In the genomic region with DNA sequence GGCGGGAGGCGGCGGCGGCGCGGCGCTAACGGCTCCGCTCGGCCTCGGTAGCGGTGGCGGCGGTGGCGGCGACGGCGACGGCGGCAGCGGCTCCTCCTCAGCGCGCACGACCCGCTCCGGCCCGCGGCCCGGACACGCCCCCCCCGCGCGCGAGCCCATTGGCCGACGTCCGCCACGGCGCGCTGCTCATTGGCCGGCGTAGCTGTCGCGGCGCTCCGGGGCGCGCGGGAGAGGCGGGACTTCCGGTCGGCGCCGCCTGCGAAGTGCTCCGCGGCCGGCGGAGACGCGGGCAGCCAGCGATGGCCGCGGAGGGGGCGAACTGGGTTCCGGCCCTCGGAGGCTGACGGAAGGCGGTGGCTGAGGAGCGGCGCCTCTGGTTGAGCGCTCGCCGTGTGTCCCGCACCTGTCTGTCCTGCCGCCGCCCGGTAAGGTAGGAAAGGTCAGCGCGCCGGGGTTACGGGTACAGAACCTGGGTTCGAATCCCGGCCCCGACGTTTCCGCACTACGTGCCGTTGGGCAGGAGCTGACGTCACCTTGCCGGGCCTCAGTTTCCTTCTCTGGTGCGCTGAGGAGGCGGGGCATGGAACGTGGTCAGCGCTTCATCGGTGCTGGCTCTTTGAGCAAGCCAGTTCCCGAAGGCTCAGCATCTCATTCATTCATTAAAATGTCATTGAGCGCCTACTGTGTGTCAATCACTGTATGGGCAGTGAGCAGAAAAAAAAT, we compare ENCODE assay signal across 8 cellular contexts. TPM values are rescaled to one million over a fixed set of nuclear protein-coding genes. Genes with fewer than 3 reads are reported as not detected.
DNase-seq lines count a peak whose midpoint lies in the region; ATAC-seq and TF ChIP-seq lines count a peak whose summit lies in the region.

Gene ELAVL1 (minus strand): TSS at position 108 of the 723 bp plus-strand sequence. CDS start 13,826 bp downstream, outside the sequence.

- peaks cover 32% of the 10 kb centered on the region for H3K79me2 ChIP-seq in trophoblast cell (ENCODE audit: control insufficient read depth, insufficient read depth, low read length, poor library complexity)

- H3K4me1 ChIP-seq in trophoblast cell (ENCODE audit: control insufficient read depth in 1 of 2, insufficient read depth in 2 of 2, low read length in 2 of 2) (peaks cover 11 to 18% of the 10 kb centered on the region in 2 experiments), tibial artery (peaks cover 0 to 45% (median 35%) of the 10 kb centered on the region in 4 donors)

- peak within 1 kb of the TSS; percentile 60 for H2AFZ ChIP-seq in trophoblast cell (ENCODE audit: insufficient read depth, low read length, poor library complexity)

- peak within 1 kb of the TSS; percentile 94 for H3K4ac ChIP-seq in trophoblast cell (ENCODE audit: low read depth, low read length)

- no peak within 1 kb of the TSS for H2AK5ac ChIP-seq in trophoblast cell (ENCODE audit: low read length)

- DNase-seq in GF-D8 (lab: John Stamatoyannopoulos, UW): peak; percentile 59
- peak; percentile 96 for DNase-seq in HEK293T (ENCODE audit: extremely low spot score)
- DNase-seq in NCI-H1048 (lab: John Stamatoyannopoulos, UW): peak; percentile 81
- DNase-seq in SW 1271 (lab: John Stamatoyannopoulos, UW): peak; percentile 56 to 78
- peak; percentile 97 for DNase-seq in activated naive CD8-positive, alpha-beta T cell treated with anti-CD3 and anti-CD28 coated beads, Interleukin-2, amount 10 ng/mL, durations not matched to agents 7 days and 5 days
- DNase-seq in Right ventricle myocardium superior: peak; percentile 95
- DNase-seq in trophoblast cell: peak; percentile 90 to 96
- DNase-seq in tibial artery: peak; percentile 82 to 93

- H3K18ac ChIP-seq in trophoblast cell (ENCODE audit: low read length): peak within 1 kb of the TSS; percentile 36

- H3K27me3 ChIP-seq in trophoblast cell (ENCODE audit: insufficient read depth, low read length): no peaks in the 10 kb centered on the region
- H3K27me3 ChIP-seq in tibial artery: no peaks in the 10 kb centered on the region

- peak within 1 kb of the TSS; percentile 92 for H3K27ac Mint-ChIP-seq in activated naive CD8-positive, alpha-beta T cell treated with anti-CD3 and anti-CD28 coated beads, Interleukin-2, amount 10 ng/mL, durations not matched to agents 7 days and 5 days

- peak within 1 kb of the TSS; percentile 61 for H3K4me2 ChIP-seq in trophoblast cell (ENCODE audit: low read length)

- H3K4me3 ChIP-seq in trophoblast cell (ENCODE audit: low read depth, low read length) (peak within 1 kb of the TSS; percentile 94), tibial artery (peak within 1 kb of the TSS; percentile 92 to 94)

- H3K9me3 ChIP-seq in trophoblast cell (ENCODE audit: insufficient read depth, low read depth, low read length) (no peaks in the 10 kb centered on the region), tibial artery (no peaks in the 10 kb centered on the region)

- peaks cover 33% of the 10 kb centered on the region for H3K4me1 Mint-ChIP-seq in activated naive CD8-positive, alpha-beta T cell treated with anti-CD3 and anti-CD28 coated beads, Interleukin-2, amount 10 ng/mL, durations not matched to agents 7 days and 5 days

- peaks cover 8% of the 10 kb centered on the region for H3K79me1 ChIP-seq in trophoblast cell (ENCODE audit: low read length)

- H4K12ac ChIP-seq in trophoblast cell (ENCODE audit: low read depth, low read length): peak within 1 kb of the TSS; percentile 6

- peak within 1 kb of the TSS; percentile 47 for H3K14ac ChIP-seq in trophoblast cell (ENCODE audit: low read length)

- no peaks in the 10 kb centered on the region for H3K9me3 Mint-ChIP-seq in activated naive CD8-positive, alpha-beta T cell treated with anti-CD3 and anti-CD28 coated beads, Interleukin-2, amount 10 ng/mL, durations not matched to agents 7 days and 5 days

- H3K27ac ChIP-seq in trophoblast cell (ENCODE audit: low read depth, low read length) (peak within 1 kb of the TSS; percentile 36), tibial artery (peak within 1 kb of the TSS; percentile 84 to 92)

- POLR2A ChIA-PET in HEK293T (lab: Yijun Ruan, JAX): interaction anchor here (0.5 to 1.9 kb wide), 10 partner anchors 9 to 248 kb away, joined by 3 to 12 read pairs (median 3); partner anchors contain the start of gene TIMM44
- POLR2A ChIA-PET in activated naive CD8-positive, alpha-beta T cell treated with anti-CD3 and anti-CD28 coated beads, Interleukin-2, amount 10 ng/mL, durations not matched to agents 7 days and 5 days (lab: Charles Lee): interaction anchor here (0.6 to 1.9 kb wide), 5 partner anchors 10 to 262 kb away, joined by 3 to 8 read pairs (median 3); partner anchors contain the start of genes MAP2K7 and TIMM44

- TF ChIP-seq CTCF in tibial artery (IDR thresholded peaks at IDR 0.05): no peak

- peak within 1 kb of the TSS; percentile 34 for H2BK120ac ChIP-seq in trophoblast cell (ENCODE audit: insufficient read depth, low read length, poor library complexity)

- H2BK12ac ChIP-seq in trophoblast cell (ENCODE audit: low read length): no peak within 1 kb of the TSS

- peak within 1 kb of the TSS; percentile 97 for H3K4me3 Mint-ChIP-seq in activated naive CD8-positive, alpha-beta T cell treated with anti-CD3 and anti-CD28 coated beads, Interleukin-2, amount 10 ng/mL, durations not matched to agents 7 days and 5 days

- peak within 1 kb of the TSS; percentile 63 for H2BK5ac ChIP-seq in trophoblast cell (ENCODE audit: low read depth, low read length, poor library complexity)

- peak; percentile 91 for ATAC-seq in activated naive CD8-positive, alpha-beta T cell treated with anti-CD3 and anti-CD28 coated beads, Interleukin-2, amount 10 ng/mL, durations not matched to agents 7 days and 5 days (ENCODE audit: low read depth)
- peak; percentile 95 for ATAC-seq in Right ventricle myocardium superior (ENCODE audit: poor library complexity)

- peak within 1 kb of the TSS; percentile 65 for H4K91ac ChIP-seq in trophoblast cell (ENCODE audit: low read depth, low read length)

- peak within 1 kb of the TSS; percentile 87 for H3K9ac ChIP-seq in trophoblast cell (ENCODE audit: low read length)

- CTCF ChIA-PET in HEK293T (lab: Yijun Ruan, JAX): interaction anchor here (0.7 kb wide), 1 partner anchor 21 kb away, joined by 5 read pairs; no protein-coding TSS in a partner anchor

- H3K36me3 ChIP-seq in trophoblast cell (ENCODE audit: control insufficient read depth in 1 of 2, insufficient read depth in 2 of 2, low read length in 2 of 2) (peaks cover 4 to 7% of the 10 kb centered on the region in 2 experiments), tibial artery (no peaks in the 10 kb centered on the region)

- no peak within 1 kb of the TSS for H3K23ac ChIP-seq in trophoblast cell (ENCODE audit: low read length)

- intact Hi-C loops in Right ventricle myocardium superior (cut with DNase I) (no loop called here), tibial artery (cut with DNase I; ENCODE audit: low total_unique reads) (loop anchor here (10.0 kb wide), 1 partner anchor 61 kb away; the partner anchor contains the start of gene TIMM44)

- H3K27me3 Mint-ChIP-seq in activated naive CD8-positive, alpha-beta T cell treated with anti-CD3 and anti-CD28 coated beads, Interleukin-2, amount 10 ng/mL, durations not matched to agents 7 days and 5 days: no peaks in the 10 kb centered on the region

- H3K36me3 Mint-ChIP-seq in activated naive CD8-positive, alpha-beta T cell treated with anti-CD3 and anti-CD28 coated beads, Interleukin-2, amount 10 ng/mL, durations not matched to agents 7 days and 5 days: peaks cover 2% of the 10 kb centered on the region

- H4K8ac ChIP-seq in trophoblast cell (ENCODE audit: low read depth, low read length): peak within 1 kb of the TSS; percentile 61

- WGBS in trophoblast cell (ENCODE audit: extremely low coverage, insufficient coverage, insufficient read length): no CpG with 5 or more reads among the region's 98 CpGs

TF ChIP-seq in HEK293T, 16 proteins besides CTCF, POLR2A, EP300 and RAD21:
- TF ChIP-seq ELF4 (IDR thresholded peaks at IDR 0.05): no peak
- peak; percentile 90 for TF ChIP-seq PKNOX1 (IDR thresholded peaks at IDR 0.05)
- peak; percentile 62; the same call in 1 of the 2 replicates for TF ChIP-seq LEF1 (IDR thresholded peaks at IDR 0.05; ENCODE audit: borderline replicate concordance)
- TF ChIP-seq ARNT (IDR thresholded peaks at IDR 0.05): no peak; the same call in 1 of the 2 replicates
- no peak for TF ChIP-seq TARDBP (IDR thresholded peaks at IDR 0.05)

RNA-seq across cellular contexts. Expression of gene ELAVL1, which starts in this region (rescaled TPM):
- 10 to 100 TPM; 90.9 to 91.5 TPM for total RNA-seq in activated naive CD8-positive, alpha-beta T cell treated with anti-CD3 and anti-CD28 coated beads, Interleukin-2, amount 10 ng/mL, durations not matched to agents 7 days and 5 days
- total RNA-seq in Right ventricle myocardium superior: 49.4 TPM
- polyA plus RNA-seq in trophoblast cell (2013): 65.9 and 68.2 TPM in 2 replicates

Comparison
In these comparisons a context has a peak if more than half of its experiments do, and no peak if none do; other contexts are left out.
1. Peak in every context shown above with its lines: DNase-seq, ATAC-seq, H3K4me3 ChIP-seq and H3K27ac ChIP-seq.